ENCODE assay signal across 8 cellular contexts in genomic region chr11:2400069-2400760, GRCh38. TPM values are rescaled to one million over a fixed set of nuclear protein-coding genes. Genes with fewer than 3 reads are reported as not detected.
DNase-seq lines count a peak whose midpoint lies in the region; ATAC-seq and TF ChIP-seq lines count a peak whose summit lies in the region.

TSS of gene TSSC4 (plus strand) at chr11:2400750. CDS start at chr11:2402634, 1,884 bp downstream.

- peak; percentile 82 for ATAC-seq in GM19328 (IDR thresholded peaks at IDR 0.05; ENCODE audit: unreplicated experiment)
- peak; percentile 85 for ATAC-seq in HG03521 (IDR thresholded peaks at IDR 0.05; ENCODE audit: unreplicated experiment)
- peak; percentile 91 for ATAC-seq in left lung

- peaks cover 33% of the 10 kb centered on the region for H3K4me1 Mint-ChIP-seq in dendritic cell treated with granulocyte-macrophage colony-stimulating factor and Interleukin-4, amounts not matched to agents 40 ng/mL and 50 ng/mL, for 4 days (ENCODE audit: low read depth)

- H3K27me3 ChIP-seq in left lung: no peaks in the 10 kb centered on the region

- no peaks in the 10 kb centered on the region for H3K27me3 Mint-ChIP-seq in dendritic cell treated with granulocyte-macrophage colony-stimulating factor and Interleukin-4, amounts not matched to agents 40 ng/mL and 50 ng/mL, for 4 days

- H3K4me3 ChIP-seq in left lung: peak within 1 kb of the TSS; percentile 98 to 99

- H3K36me3 Mint-ChIP-seq in dendritic cell treated with granulocyte-macrophage colony-stimulating factor and Interleukin-4, amounts not matched to agents 40 ng/mL and 50 ng/mL, for 4 days (ENCODE audit: low read depth): peaks cover 75% of the 10 kb centered on the region

- peak within 1 kb of the TSS; percentile 95 for H3K4me3 Mint-ChIP-seq in dendritic cell treated with granulocyte-macrophage colony-stimulating factor and Interleukin-4, amounts not matched to agents 40 ng/mL and 50 ng/mL, for 4 days

- no peaks in the 10 kb centered on the region for H3K9me3 ChIP-seq in left lung

- no peaks in the 10 kb centered on the region for H3K9me3 Mint-ChIP-seq in dendritic cell treated with granulocyte-macrophage colony-stimulating factor and Interleukin-4, amounts not matched to agents 40 ng/mL and 50 ng/mL, for 4 days

- H3K27ac Mint-ChIP-seq in dendritic cell treated with granulocyte-macrophage colony-stimulating factor and Interleukin-4, amounts not matched to agents 40 ng/mL and 50 ng/mL, for 4 days: peak within 1 kb of the TSS; percentile 93

- DNase-seq in C1 segment of cervical spinal cord (lab: John Stamatoyannopoulos, UW) (peak; percentile 98 to 100 (median 100)), NCI-H748 (lab: John Stamatoyannopoulos, UW; ENCODE audit: unreplicated experiment) (peak; percentile 100), left lung (peak; percentile 100)
- peak; percentile 99 to 100 for DNase-seq in activated CD4-positive, alpha-beta T cell treated with anti-CD3 and anti-CD28 coated beads, Interleukin-2, amount 50 U/mL, for 24 hours (ENCODE audit: low read depth in 1 of 2, low spot score in 1 of 2)
- DNase-seq in stimulated activated CD4-positive, alpha-beta T cell treated with anti-CD3 and anti-CD28 coated beads, Interleukin-4, amount 100 ng/mL, for 1 hour: peak; percentile 98

- intact Hi-C loops in dendritic cell treated with granulocyte-macrophage colony-stimulating factor and Interleukin-4, amounts not matched to agents 40 ng/mL and 50 ng/mL, for 4 days (cut with micrococcal nuclease): loop anchor here (1.0 to 5.0 kb wide), 4 partner anchors 19 to 208 kb away; partner anchors contain the start of gene C11orf21
- intact Hi-C loops in left lung (cut with DNase I): no loop called here

- peak within 1 kb of the TSS; percentile 93 to 97 for H3K27ac ChIP-seq in left lung

- H3K4me1 ChIP-seq in left lung: peaks cover 16 to 31% of the 10 kb centered on the region in 2 donors

- peak; percentile 93 to 98 for TF ChIP-seq CTCF in left lung (IDR thresholded peaks at IDR 0.05)

- H3K36me3 ChIP-seq in left lung: peaks cover 0 to 62% of the 10 kb centered on the region in 2 donors

RNA-seq across cellular contexts. Expression of gene TSSC4, which starts in this region (rescaled TPM):
- total RNA-seq in left lung: 10 to 100 TPM; 35.3 to 47.6 TPM

Comparison
In these comparisons a context has a peak if more than half of its experiments do, and no peak if none do; other contexts are left out.
1. Peak in every context shown above with its lines: DNase-seq, ATAC-seq, H3K4me3 ChIP-seq and H3K27ac ChIP-seq.